23 cellular contexts compared by ENCODE assay signal in the genomic region with DNA sequence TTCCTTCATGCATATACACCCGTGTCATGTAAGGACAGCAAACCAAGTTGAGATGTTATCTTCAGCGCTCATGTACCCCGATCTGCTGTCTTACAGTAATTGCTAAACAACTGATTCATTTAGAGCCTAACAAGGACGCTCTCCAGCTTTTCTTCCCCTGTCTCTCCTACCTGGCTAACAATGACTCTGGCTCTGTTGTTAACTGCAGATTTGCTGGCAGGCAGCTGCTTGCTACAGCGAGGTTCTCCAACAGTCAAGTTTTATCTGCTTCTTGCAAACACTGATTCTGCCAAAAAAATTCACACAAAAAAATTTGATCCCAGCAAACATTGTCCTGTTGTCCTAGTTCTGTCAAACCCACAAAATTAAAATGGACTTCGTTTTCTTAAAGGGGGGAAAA.
"Had no signal": no experiment of that assay in that cellular context is flagged by ENCODE, and none has a peak within 500 bp of the region (broad histone marks: within the 10 kb centered on the region; RNA-seq: fewer than 3 reads in every experiment).

No MANE protein-coding gene starts in this region.

- H3K36me3 Mint-ChIP-seq: immature natural killer cell; naive B cell; stimulated activated effector memory CD8-positive, alpha-beta T cell treated with anti-CD3 and anti-CD28 coated beads, Interleukin-12 subunit alpha, Interleukin-12 subunit beta, amount 100 ng/mL, for 72 hours; type B pancreatic cell had no signal

- H3K27ac ChIP-seq: coronary artery, pancreas, prostate gland, right lobe of liver, suprapubic skin, thyroid gland, uterus had no signal

- H3K27me3 ChIP-seq: right lobe of liver, suprapubic skin, thyroid gland, uterus had no signal

- DNase-seq: effector CD4-positive, alpha-beta T cell; immature natural killer cell; kidney; left cardiac atrium; left ventricle myocardium superior; mesenchymal stem cell; naive B cell; occipital lobe; pancreas; right lobe of liver; stimulated activated CD4-positive, alpha-beta T cell treated with anti-CD3 and anti-CD28 coated beads, Interleukin-4, amount 100 ng/mL, for 1 hour; stimulated activated CD8-positive, alpha-beta memory T cell treated with anti-CD3 and anti-CD28 coated beads, Interleukin-4, amount 100 ng/mL, for 48 hours; stimulated activated naive CD8-positive, alpha-beta T cell treated with anti-CD3 and anti-CD28 coated beads, Interleukin-15, Interleukin-2, amounts not matched to agents 100 U/mL and 50 U/mL, for 24 hours; thyroid gland; uterus had no signal

- H3K36me3 ChIP-seq: pancreas, prostate gland, right lobe of liver, suprapubic skin, thyroid gland, uterus had no signal

- H3K4me3 Mint-ChIP-seq: immature natural killer cell; naive B cell; nephron; stimulated activated effector memory CD8-positive, alpha-beta T cell treated with anti-CD3 and anti-CD28 coated beads, Interleukin-12 subunit alpha, Interleukin-12 subunit beta, amount 100 ng/mL, for 72 hours; type B pancreatic cell had no signal

- H3K27ac Mint-ChIP-seq: immature natural killer cell; naive B cell; nephron; stimulated activated effector memory CD8-positive, alpha-beta T cell treated with anti-CD3 and anti-CD28 coated beads, Interleukin-12 subunit alpha, Interleukin-12 subunit beta, amount 100 ng/mL, for 72 hours; type B pancreatic cell had no signal

- ATAC-seq: esophagus mucosa; left cardiac atrium; left ventricle myocardium superior; right lobe of liver; stimulated activated effector memory CD8-positive, alpha-beta T cell treated with anti-CD3 and anti-CD28 coated beads, Interleukin-12 subunit alpha, Interleukin-12 subunit beta, amount 100 ng/mL, for 72 hours; stimulated activated naive CD8-positive, alpha-beta T cell treated with anti-CD3 and anti-CD28 coated beads, Interleukin-15, Interleukin-2, amounts not matched to agents 100 U/mL and 50 U/mL, for 24 hours had no signal

- H3K9me3 ChIP-seq: pancreas, prostate gland, right lobe of liver, suprapubic skin, thyroid gland, uterus had no signal

- H3K4me1 Mint-ChIP-seq: immature natural killer cell; naive B cell; nephron; stimulated activated effector memory CD8-positive, alpha-beta T cell treated with anti-CD3 and anti-CD28 coated beads, Interleukin-12 subunit alpha, Interleukin-12 subunit beta, amount 100 ng/mL, for 72 hours had no signal

- H3K4me1 ChIP-seq: prostate gland, right lobe of liver, suprapubic skin, thyroid gland, uterus had no signal

- H3K4me3 ChIP-seq: coronary artery, lung, pancreas, prostate gland, right lobe of liver, suprapubic skin, thyroid gland, uterus had no signal

- H3K9me3 Mint-ChIP-seq: naive B cell; nephron; stimulated activated effector memory CD8-positive, alpha-beta T cell treated with anti-CD3 and anti-CD28 coated beads, Interleukin-12 subunit alpha, Interleukin-12 subunit beta, amount 100 ng/mL, for 72 hours; type B pancreatic cell had no signal
